ENCODE assay signal across 8 cellular contexts in genomic region chr4:108762559-108763225, GRCh38. TPM values are rescaled to one million over a fixed set of nuclear protein-coding genes. Genes with fewer than 3 reads are reported as not detected.
DNase-seq lines count a peak whose midpoint lies in the region; ATAC-seq, FAIRE-seq and TF ChIP-seq lines count a peak whose summit lies in the region.

TSS of gene ETNPPL (minus strand) at chr4:108763053. CDS start at chr4:108762898, 155 bp downstream.

- no peaks in the 10 kb centered on the region for H3K9me3 ChIP-seq in astrocyte (ENCODE audit: insufficient read depth, low read depth, low read length)

- no peaks in the 10 kb centered on the region for H3K36me3 Mint-ChIP-seq in astrocyte (ENCODE audit: low read depth, unreplicated experiment)

- H2AFZ ChIP-seq in astrocyte (ENCODE audit: low read depth, low read length), result peak within 1 kb of the TSS; percentile 97

- no peak for FAIRE-seq in astrocyte (lab: Jason Lieb, UNC)

- peak within 1 kb of the TSS; percentile 99 for H3K4me2 ChIP-seq in astrocyte (ENCODE audit: low read length)

- no peak for ATAC-seq in HG03095 (IDR thresholded peaks at IDR 0.05; ENCODE audit: unreplicated experiment)
- ATAC-seq in HG03342 (IDR thresholded peaks at IDR 0.05; ENCODE audit: unreplicated experiment), result no peak

- H3K4me1 Mint-ChIP-seq in astrocyte (ENCODE audit: low read depth, unreplicated experiment), result no peaks in the 10 kb centered on the region

- TF ChIP-seq CTCF in astrocyte (IDR thresholded peaks at IDR 0.05; ENCODE audit: insufficient read depth, low read depth, low read length) (no peak), retinal pigment epithelial cell (conservative IDR thresholded peaks at IDR 0.05; ENCODE audit: low read depth, low read length) (no peak)

- H3K4me3 Mint-ChIP-seq in astrocyte (ENCODE audit: unreplicated experiment), result peak within 1 kb of the TSS; percentile 87

- H3K9me3 Mint-ChIP-seq in astrocyte (ENCODE audit: unreplicated experiment), result no peaks in the 10 kb centered on the region

- intact Hi-C loops in posterior vena cava (cut with DNase I), result no loop called here

- peak within 1 kb of the TSS; percentile 31 for H3K9ac ChIP-seq in astrocyte (ENCODE audit: low read length)

- H3K4me3 ChIP-seq in GM08714 (ENCODE audit: low read length) (peak within 1 kb of the TSS; percentile 41; the same call in 1 of the 2 replicates), astrocyte (ENCODE audit: insufficient read depth, low read depth, low read length) (peak within 1 kb of the TSS; percentile 61), retinal pigment epithelial cell (ENCODE audit: low read length) (peak within 1 kb of the TSS; percentile 73)

- H3K79me2 ChIP-seq in astrocyte (ENCODE audit: insufficient read depth, low read length), result no peaks in the 10 kb centered on the region

- DNase-seq in NCI-H526 (lab: John Stamatoyannopoulos, UW) (peak; percentile 33 to 81), astrocyte (ENCODE audit: low read depth) (no peak), hypothalamus (lab: John Stamatoyannopoulos, UW) (peak in 42 of 51 donors; percentile 3 to 84 (median 50)), retinal pigment epithelial cell (ENCODE audit: low read depth) (no peak), posterior vena cava (ENCODE audit: low spot score) (no peak)

- H4K20me1 ChIP-seq in astrocyte (ENCODE audit: insufficient read depth, low read length), result no peaks in the 10 kb centered on the region

- H3K27me3 ChIP-seq in astrocyte (ENCODE audit: insufficient read depth, low read length), result peaks cover 25% of the 10 kb centered on the region

- peaks cover 25% of the 10 kb centered on the region for H3K27me3 Mint-ChIP-seq in astrocyte (ENCODE audit: low read depth, unreplicated experiment)

- H3K36me3 ChIP-seq in astrocyte (ENCODE audit: insufficient read depth, low read length), result no peaks in the 10 kb centered on the region

- peaks cover 7% of the 10 kb centered on the region for H3K4me1 ChIP-seq in astrocyte (ENCODE audit: insufficient read depth, low read length)

- peak within 1 kb of the TSS; percentile 34 for H3K27ac Mint-ChIP-seq in astrocyte (ENCODE audit: unreplicated experiment)

- H3K27ac ChIP-seq in astrocyte (ENCODE audit: low read depth, low read length), result no peak within 1 kb of the TSS

RNA-seq across cellular contexts. Expression of gene ETNPPL, which starts in this region (rescaled TPM):
- not detected in 2 replicates for total RNA-seq in astrocyte
- total RNA-seq in posterior vena cava, result not detected

Comparison
In these comparisons a context has a peak if more than half of its experiments do, and no peak if none do; other contexts are left out.
1. DNase-seq: peak in NCI-H526 (2 of 2) and hypothalamus (42 of 51); none in astrocyte (single experiment), retinal pigment epithelial cell (single experiment) and posterior vena cava (single experiment).
2. Peak in every context shown above with its lines, with median percentiles within 50 percentile points of each other: H3K4me3 ChIP-seq.